In genomic region chr4:184668511-184669114, GRCh38 we compare ENCODE assay signal across 1 cellular context.
TF ChIP-seq lines count a peak whose summit lies in the region.

No MANE protein-coding gene starts in this region.

TF ChIP-seq in endothelial cell of umbilical vein, 7 proteins besides CTCF, POLR2A, EP300 and RAD21:
- TF ChIP-seq FOS (IDR thresholded peaks at IDR 0.05; ENCODE audit: borderline replicate concordance, insufficient read depth, low read length) (no peak), POLR2AphosphoS5 (IDR thresholded peaks at IDR 0.05; ENCODE audit: insufficient read depth, low read depth, low read length) (no peak), MAX (IDR thresholded peaks at IDR 0.05; ENCODE audit: insufficient read depth, insufficient read length) (no peak), EZH2 (IDR thresholded peaks at IDR 0.05; ENCODE audit: borderline replicate concordance, low read depth, low read length, severe bottlenecking) (no peak), GATA2 (IDR thresholded peaks at IDR 0.05; ENCODE audit: insufficient read depth, insufficient read length, low read depth, low read length) (no peak), JUN (IDR thresholded peaks at IDR 0.05; ENCODE audit: borderline replicate concordance, insufficient read depth, insufficient read length, low read depth) (no peak), MYC (IDR thresholded peaks at IDR 0.05; ENCODE audit: low read depth, low read length) (no peak)
